8 cellular contexts compared by ENCODE assay signal in genomic region chr22:40714514-40714966, GRCh38. TPM values are rescaled to one million over a fixed set of nuclear protein-coding genes. Genes with fewer than 3 reads are reported as not detected.
DNase-seq lines count a peak whose midpoint lies in the region; ATAC-seq and TF ChIP-seq lines count a peak whose summit lies in the region.
"Had no signal": no experiment of that assay in that cellular context is flagged by ENCODE, and none has a peak within 500 bp of the region (broad histone marks: within the 10 kb centered on the region; RNA-seq: fewer than 3 reads in every experiment).

No MANE protein-coding gene starts in this region.

- H3K4me1 ChIP-seq in GM23338 (ENCODE audit: insufficient read depth) (peaks cover 17% of the 10 kb centered on the region; the same call in 1 of the 2 replicates), Panc1 (ENCODE audit: control insufficient read depth, insufficient read depth, low read length) (peaks cover 40% of the 10 kb centered on the region)

- 0 out of 2 replicates have a peak, but pooled peaks cover 3% of the 10 kb centered on the region for H3K9me2 ChIP-seq in GM23338 (ENCODE audit: insufficient read depth)

- H3K4me3 ChIP-seq in GM23338 (0 out of 2 replicates have a peak overlapping the region, but pooled peaks have one; percentile 3), Panc1 (ENCODE audit: low read depth in 2 of 2, low read length in 2 of 2) (no peak overlapping the region)
- H3K4me3 ChIP-seq: Peyer's patch had no signal

- H3K4me1 Mint-ChIP-seq in GM23338: peaks cover 27% of the 10 kb centered on the region
- H3K4me1 Mint-ChIP-seq in activated T-helper 17 cell treated with anti-CD3 and anti-CD28 coated beads, Interleukin-2, amount 50 U/mL, for 72 hours: peaks cover 6% of the 10 kb centered on the region

- DNase-seq in GM23338 (ENCODE audit: low spot score) (peak; percentile 77), Panc1 (ENCODE audit: low read depth, low spot score) (no peak), glomerular visceral epithelial cell (ENCODE audit: extremely low spot score) (peak; percentile 66), retina (peak; percentile 82), COLO829 (ENCODE audit: low spot score) (no peak)
- DNase-seq: Peyer's patch had no signal

- peak overlapping the region; percentile 65 for H3K27ac ChIP-seq in GM23338 (ENCODE audit: low read depth)
- H3K27ac ChIP-seq in Panc1 (ENCODE audit: low read length): peak overlapping the region; percentile 61; the same call in 1 of the 2 replicates
- H3K27ac ChIP-seq: Peyer's patch had no signal

- H3K36me3 Mint-ChIP-seq in GM23338 (ENCODE audit: low read depth): no peaks in the 10 kb centered on the region
- H3K36me3 Mint-ChIP-seq in activated T-helper 17 cell treated with anti-CD3 and anti-CD28 coated beads, Interleukin-2, amount 50 U/mL, for 72 hours (ENCODE audit: low read depth): peaks cover 5% of the 10 kb centered on the region

- H3K27me3 ChIP-seq in GM23338 (ENCODE audit: insufficient read depth): no peaks in the 10 kb centered on the region
- no peaks in the 10 kb centered on the region for H3K27me3 ChIP-seq in Panc1 (ENCODE audit: control insufficient read depth, insufficient read depth, low read length)
- H3K27me3 ChIP-seq: Peyer's patch had no signal

- in situ Hi-C loops in Panc1 (cut with HindIII; ENCODE audit: low pct_unique_long_range_greater_than_20kb, low sequenced_read_pairs): loop anchor here (10.0 kb wide), 1 partner anchor 50 kb away; no protein-coding TSS in a partner anchor

- peaks cover 12% of the 10 kb centered on the region for H3K27me3 Mint-ChIP-seq in GM23338 (ENCODE audit: insufficient read depth, low read depth, poor library complexity)
- no peaks in the 10 kb centered on the region for H3K27me3 Mint-ChIP-seq in activated T-helper 17 cell treated with anti-CD3 and anti-CD28 coated beads, Interleukin-2, amount 50 U/mL, for 72 hours

- no peak overlapping the region for H2AFZ ChIP-seq in GM23338

- ATAC-seq in GM23338 (peak; percentile 59), Panc1 (peak; percentile 31), HG02981 (IDR thresholded peaks at IDR 0.05; ENCODE audit: unreplicated experiment) (no peak)
- no peak for ATAC-seq in activated T-helper 17 cell treated with anti-CD3 and anti-CD28 coated beads, Interleukin-2, amount 50 U/mL, for 72 hours (replicated peaks)

- H3K9me3 ChIP-seq in Panc1 (ENCODE audit: control insufficient read depth, insufficient read depth, low read depth, low read length): no peaks in the 10 kb centered on the region
- H3K9me3 ChIP-seq: Peyer's patch had no signal

- H3K4me2 ChIP-seq in GM23338: peak overlapping the region; percentile 54

- H3K4me3 Mint-ChIP-seq in GM23338: peak overlapping the region; percentile 23; the same call in 2 of the 3 replicates
- H3K4me3 Mint-ChIP-seq in activated T-helper 17 cell treated with anti-CD3 and anti-CD28 coated beads, Interleukin-2, amount 50 U/mL, for 72 hours: no peak overlapping the region

- CTCF ChIA-PET in Panc1 (lab: Charles Lee): interaction anchor here (0.6 kb wide), 1 partner anchor 375 kb away, joined by 4 read pairs; no protein-coding TSS in a partner anchor

- POLR2A ChIA-PET in Panc1 (lab: Charles Lee): interaction anchor here (0.6 to 0.7 kb wide), 2 partner anchors 45 to 142 kb away, joined by 3 to 6 read pairs; partner anchors contain the start of gene ST13

- TF ChIP-seq CTCF in GM23338 (conservative IDR thresholded peaks at IDR 0.05; ENCODE audit: low read depth in 2 of 2): no peak
- TF ChIP-seq CTCF in Panc1 (IDR thresholded peaks at IDR 0.05): no peak

- intact Hi-C loops in Panc1 (cut with micrococcal nuclease; ENCODE audit: unreplicated experiment): no loop called here

- peaks cover 18% of the 10 kb centered on the region for H3F3A ChIP-seq in GM23338 (replicated peaks; ENCODE audit: low read depth)

- no TSS peak for BruUV-seq in Panc1 (replicated peaks; lab: Mats Ljungman, UMichigan)

- H3K36me3 ChIP-seq in GM23338 (ENCODE audit: insufficient read depth) (no peaks in the 10 kb centered on the region), Panc1 (ENCODE audit: control insufficient read depth, insufficient read depth, low read length) (no peaks in the 10 kb centered on the region)
- H3K36me3 ChIP-seq: Peyer's patch had no signal

- H3K9me3 Mint-ChIP-seq in GM23338: no peaks in the 10 kb centered on the region
- H3K9me3 Mint-ChIP-seq in activated T-helper 17 cell treated with anti-CD3 and anti-CD28 coated beads, Interleukin-2, amount 50 U/mL, for 72 hours: no peaks in the 10 kb centered on the region

- H4K20me1 ChIP-seq in GM23338 (replicated peaks; ENCODE audit: insufficient read depth): no peaks in the 10 kb centered on the region

- H3K27ac Mint-ChIP-seq in GM23338: no peak overlapping the region; the same call in 1 of the 2 replicates
- no peak overlapping the region for H3K27ac Mint-ChIP-seq in activated T-helper 17 cell treated with anti-CD3 and anti-CD28 coated beads, Interleukin-2, amount 50 U/mL, for 72 hours

- no peaks in the 10 kb centered on the region for H3K79me2 ChIP-seq in GM23338 (replicated peaks; ENCODE audit: insufficient read depth)

TF ChIP-seq in GM23338, 12 proteins besides CTCF, POLR2A, EP300 and RAD21 (continues in another document):
- TF ChIP-seq ETS1 (IDR thresholded peaks at IDR 0.05) (no peak), CREB1 (CRISPR knock-in tag; IDR thresholded peaks at IDR 0.05; ENCODE audit: low read depth) (no peak), JUNB (IDR thresholded peaks at IDR 0.05; ENCODE audit: unreplicated experiment) (no peak), ZNF331 (CRISPR knock-in tag; IDR thresholded peaks at IDR 0.05; ENCODE audit: low read depth) (no peak)

RNA-seq across cellular contexts. Expression of gene MCHR1, which starts 35.3 kb away (rescaled TPM):
- total RNA-seq in GM23338 (2014; rRNA removed; shearing (Covaris generic)): 0.27 and 2.4 TPM in 2 replicates
- 0.83 and 0.91 TPM in 2 replicates for polyA plus RNA-seq in GM23338 (2016; fragmentation: Nextera tagmentation; extraction: Ambion mirVana)
- not detected for total RNA-seq in Panc1 (2021; ENCODE audit: unreplicated experiment)
- 0.25 TPM for polyA plus RNA-seq in Panc1 (2012; ENCODE audit: insufficient read length)
- total RNA-seq in activated T-helper 17 cell treated with anti-CD3 and anti-CD28 coated beads, Interleukin-2, amount 50 U/mL, for 72 hours: not detected
- total RNA-seq: Peyer's patch had no signal

Comparison
In these comparisons a context has a peak if more than half of its experiments do, and no peak if none do; other contexts are left out.
1. ATAC-seq: peak in GM23338 (single experiment) and Panc1 (single experiment); none in activated T-helper 17 cell treated with anti-CD3 and anti-CD28 coated beads, Interleukin-2, amount 50 U/mL, for 72 hours (single experiment) and HG02981 (single experiment).
2. DNase-seq: peak in GM23338 (single experiment), glomerular visceral epithelial cell (single experiment) and retina (single experiment); none in Panc1 (single experiment) and COLO829 (single experiment).